In the genomic region with DNA sequence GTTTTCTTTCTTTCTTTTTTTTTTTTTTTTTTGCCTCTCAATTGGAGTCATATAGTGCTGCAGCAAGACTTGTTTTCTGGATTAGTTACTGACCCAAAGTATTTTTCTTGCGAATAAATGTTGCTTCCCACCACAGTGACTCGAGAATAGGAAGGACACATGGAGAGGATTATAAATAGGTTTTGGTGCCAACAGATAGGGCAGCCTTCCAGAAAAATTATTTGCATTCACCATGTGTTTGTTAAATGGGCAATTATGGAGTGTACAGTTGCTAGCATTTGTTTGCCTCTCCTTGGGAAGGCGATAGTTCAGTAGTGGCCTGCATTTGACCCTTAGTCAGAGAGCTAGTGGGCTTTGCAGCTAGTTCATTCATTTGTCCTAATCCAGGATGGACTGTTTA, we compare ENCODE assay signal across 12 cellular contexts.
DNase-seq lines count a peak whose midpoint lies in the region; ATAC-seq and TF ChIP-seq lines count a peak whose summit lies in the region.
"Had no signal": no experiment of that assay in that cellular context is flagged by ENCODE, and none has a peak within 500 bp of the region (broad histone marks: within the 10 kb centered on the region; RNA-seq: fewer than 3 reads in every experiment).

No MANE protein-coding gene starts in this region.

- peak overlapping the region in 4 of 8 donors; percentile 11 to 79 (median 42) for H3K27ac Mint-ChIP-seq in CD8-positive, alpha-beta memory T cell
- peak overlapping the region; percentile 35 for H3K27ac Mint-ChIP-seq in mesothelial cell of epicardium
- H3K27ac Mint-ChIP-seq: activated naive CD4-positive, alpha-beta T cell treated with anti-CD3 and anti-CD28 coated beads, Interleukin-2, amount 10 ng/mL, durations not matched to agents 7 days and 5 days; endodermal cell had no signal

- H3K9ac ChIP-seq in SK-N-MC (ENCODE audit: insufficient read length), result peak overlapping the region; percentile 64

- no peaks in the 10 kb centered on the region for H3K9me3 ChIP-seq in CD8-positive, alpha-beta memory T cell (ENCODE audit: low read length)
- no peaks in the 10 kb centered on the region for H3K9me3 ChIP-seq in SK-N-MC (ENCODE audit: low read depth, low read length)

- CTCF ChIA-PET in CD8-positive, alpha-beta memory T cell (lab: Charles Lee), result interaction anchor here (1.7 kb wide), 1 partner anchor 67 kb away, joined by 5 read pairs; a partner anchor contains a TSS

- H3K4me3 ChIP-seq in CD8-positive, alpha-beta memory T cell (ENCODE audit: low read length), result no peak overlapping the region
- peak overlapping the region; percentile 66 for H3K4me3 ChIP-seq in SK-N-MC

- no peak for DNase-seq in CD8-positive, alpha-beta memory T cell
- DNase-seq in NCI-H1048 (lab: John Stamatoyannopoulos, UW), result peak; percentile 47
- no peak for DNase-seq in SK-N-MC (ENCODE audit: low read depth, low spot score)
- DNase-seq in mesothelial cell of epicardium (ENCODE audit: low spot score in 2 of 2, unreplicated experiment in 2 of 2), result no peak
- DNase-seq in foreskin melanocyte, result no peak
- no peak for DNase-seq in activated naive CD4-positive, alpha-beta T cell treated with Interleukin-2 at 50 U/mL for 16 hours
- DNase-seq in activated effector memory CD4-positive, alpha-beta T cell treated with Interleukin-2 at 50 U/mL for 16 hours, result no peak
- DNase-seq: activated naive CD4-positive, alpha-beta T cell treated with anti-CD3 and anti-CD28 coated beads, Interleukin-2, amount 10 ng/mL, durations not matched to agents 7 days and 5 days; endodermal cell; GOT3; occipital lobe had no signal

- peak overlapping the region in 4 of 7 donors; percentile 20 to 42 (median 27) for H3K4me3 Mint-ChIP-seq in CD8-positive, alpha-beta memory T cell
- no peak overlapping the region for H3K4me3 Mint-ChIP-seq in mesothelial cell of epicardium
- H3K4me3 Mint-ChIP-seq: activated naive CD4-positive, alpha-beta T cell treated with anti-CD3 and anti-CD28 coated beads, Interleukin-2, amount 10 ng/mL, durations not matched to agents 7 days and 5 days; endodermal cell had no signal

- no peaks in the 10 kb centered on the region for H3K36me3 ChIP-seq in CD8-positive, alpha-beta memory T cell (ENCODE audit: insufficient read depth, low read length)
- H3K36me3 ChIP-seq in SK-N-MC (ENCODE audit: insufficient read depth, low read length), result no peaks in the 10 kb centered on the region

- no peak for ATAC-seq in GM21529 (IDR thresholded peaks at IDR 0.05; ENCODE audit: unreplicated experiment)

- no peaks in the 10 kb centered on the region for H3K9me3 Mint-ChIP-seq in CD8-positive, alpha-beta memory T cell
- no peaks in the 10 kb centered on the region for H3K9me3 Mint-ChIP-seq in mesothelial cell of epicardium
- H3K9me3 Mint-ChIP-seq: activated naive CD4-positive, alpha-beta T cell treated with anti-CD3 and anti-CD28 coated beads, Interleukin-2, amount 10 ng/mL, durations not matched to agents 7 days and 5 days had no signal

- H3K27ac ChIP-seq in CD8-positive, alpha-beta memory T cell (ENCODE audit: low read depth, low read length), result no peak overlapping the region
- H3K27ac ChIP-seq in SK-N-MC, result peak overlapping the region; percentile 97

- H3K27me3 Mint-ChIP-seq in CD8-positive, alpha-beta memory T cell, result no peaks in the 10 kb centered on the region
- H3K27me3 Mint-ChIP-seq in mesothelial cell of epicardium (ENCODE audit: low read depth), result no peaks in the 10 kb centered on the region
- H3K27me3 Mint-ChIP-seq: activated naive CD4-positive, alpha-beta T cell treated with anti-CD3 and anti-CD28 coated beads, Interleukin-2, amount 10 ng/mL, durations not matched to agents 7 days and 5 days had no signal

- POLR2A ChIA-PET in CD8-positive, alpha-beta memory T cell (lab: Charles Lee), result no interaction called here

- no peak for TF ChIP-seq CTCF in mesothelial cell of epicardium (IDR thresholded peaks at IDR 0.05; ENCODE audit: unreplicated experiment)

- H3K4me1 Mint-ChIP-seq in CD8-positive, alpha-beta memory T cell, result peaks cover 88 to 100% (median 97%) of the 10 kb centered on the region in 3 donors
- peaks cover 43% of the 10 kb centered on the region for H3K4me1 Mint-ChIP-seq in mesothelial cell of epicardium

- H3K4me1 ChIP-seq in CD8-positive, alpha-beta memory T cell (ENCODE audit: insufficient read depth, low read length), result peaks cover 46% of the 10 kb centered on the region

- peaks cover 5 to 6% (median 5%) of the 10 kb centered on the region in 3 donors for H3K36me3 Mint-ChIP-seq in CD8-positive, alpha-beta memory T cell
- H3K36me3 Mint-ChIP-seq in mesothelial cell of epicardium, result no peaks in the 10 kb centered on the region

- no peaks in the 10 kb centered on the region for H3K27me3 ChIP-seq in CD8-positive, alpha-beta memory T cell (ENCODE audit: insufficient read depth, low read length, poor library complexity, severe bottlenecking)
